In genomic region chr4:48748949-48749596, GRCh38 we compare ENCODE assay signal across 2 cellular contexts.
TF ChIP-seq lines count a peak whose summit lies in the region.

No MANE protein-coding gene starts in this region.

TF ChIP-seq in GM23338, 12 proteins besides CTCF, POLR2A, EP300 and RAD21 (continued from another document):
- no peak for TF ChIP-seq ZNF462 (CRISPR knock-in tag; IDR thresholded peaks at IDR 0.05)
- no peak for TF ChIP-seq STAT1 (IDR thresholded peaks at IDR 0.05; ENCODE audit: unreplicated experiment)
- TF ChIP-seq REST (IDR thresholded peaks at IDR 0.05; ENCODE audit: unreplicated experiment), result no peak
- TF ChIP-seq EZH2 (IDR thresholded peaks at IDR 0.05; ENCODE audit: low read depth, unreplicated experiment), result no peak
- no peak for TF ChIP-seq JUNB (IDR thresholded peaks at IDR 0.05; ENCODE audit: unreplicated experiment)
- TF ChIP-seq ZNF114 (CRISPR knock-in tag; IDR thresholded peaks at IDR 0.05), result no peak
- TF ChIP-seq ETS1 (IDR thresholded peaks at IDR 0.05), result no peak
- TF ChIP-seq EZH2phosphoT487 (IDR thresholded peaks at IDR 0.05; ENCODE audit: unreplicated experiment), result no peak
- no peak for TF ChIP-seq POLR2AphosphoS5 (IDR thresholded peaks at IDR 0.05; ENCODE audit: low read depth)

TF ChIP-seq in WTC11, 78 proteins besides CTCF, POLR2A, EP300 and RAD21 (continued from another document):
- TF ChIP-seq HMGXB4 (CRISPR knock-in tag; IDR thresholded peaks at IDR 0.05) (no peak), ZSCAN18 (CRISPR knock-in tag; IDR thresholded peaks at IDR 0.05) (no peak), MYBL2 (CRISPR knock-in tag; IDR thresholded peaks at IDR 0.05) (no peak), E2F1 (CRISPR knock-in tag; IDR thresholded peaks at IDR 0.05) (no peak), NR2C2 (CRISPR knock-in tag; IDR thresholded peaks at IDR 0.05) (no peak), RORB (CRISPR knock-in tag; IDR thresholded peaks at IDR 0.05) (no peak), CBFB (CRISPR knock-in tag; IDR thresholded peaks at IDR 0.05; ENCODE audit: low read depth) (no peak)
